9 cellular contexts compared by ENCODE assay signal in genomic region chr21:41631564-41632461, GRCh38.
DNase-seq lines count a peak whose midpoint lies in the region; ATAC-seq and TF ChIP-seq lines count a peak whose summit lies in the region.
"Had no signal": no experiment of that assay in that cellular context is flagged by ENCODE, and none has a peak within 500 bp of the region (broad histone marks: within the 10 kb centered on the region; RNA-seq: fewer than 3 reads in every experiment).

No MANE protein-coding gene starts in this region.

- DNase-seq in cardiac septum (ENCODE audit: low spot score) (peak; percentile 39), left ventricle myocardium superior (no peak), PC-9 (peak; percentile 91 to 95), foreskin keratinocyte (peak in 1 of 2 donors; percentile 85), HuH-7 (ENCODE audit: low spot score) (no peak), OCI-LY7 (ENCODE audit: low spot score) (no peak), right cardiac atrium (no peak)
- DNase-seq in central memory CD4-positive, alpha-beta T cell: no peak
- DNase-seq: activated CD8-positive, alpha-beta memory T cell treated with anti-CD3 and anti-CD28 coated beads, Interleukin-2, amount 50 U/mL, for 4 hours had no signal

- TF ChIP-seq CTCF in PC-9 (conservative IDR thresholded peaks at IDR 0.05) (no peak), foreskin keratinocyte (conservative IDR thresholded peaks at IDR 0.05) (peak; percentile 4), OCI-LY7 (conservative IDR thresholded peaks at IDR 0.05; ENCODE audit: low read length) (no peak)

- peak overlapping the region; percentile 94 for H3K27ac ChIP-seq in PC-9
- H3K27ac ChIP-seq in foreskin keratinocyte: peak overlapping the region; percentile 88
- no peak overlapping the region for H3K27ac ChIP-seq in OCI-LY7 (ENCODE audit: low read depth, low read length, poor library complexity, severe bottlenecking)
- H3K27ac ChIP-seq in right cardiac atrium (ENCODE audit: low read length): no peak overlapping the region

- H3K4me3 ChIP-seq in PC-9 (no peak overlapping the region), OCI-LY7 (ENCODE audit: low read depth, low read length, poor library complexity, severe bottlenecking) (no peak overlapping the region), right cardiac atrium (ENCODE audit: low read length) (no peak overlapping the region)

- CTCF ChIA-PET in PC-9 (lab: Charles Lee): interaction anchor here (0.5 to 1.5 kb wide), 4 partner anchors 19 to 185 kb away, joined by 4 to 22 read pairs (median 6); no protein-coding TSS in a partner anchor
- CTCF ChIA-PET in OCI-LY7 (lab: Charles Lee; ENCODE audit: unreplicated experiment): interaction anchor here (0.6 kb wide), 1 partner anchor 813 kb away, joined by 4 read pairs; no protein-coding TSS in a partner anchor

- ATAC-seq in left ventricle myocardium superior: no peak
- peak; percentile 6 for ATAC-seq in foreskin keratinocyte
- ATAC-seq in right cardiac atrium: no peak

- H4K20me1 ChIP-seq in PC-9 (ENCODE audit: insufficient read depth) (no peaks in the 10 kb centered on the region), OCI-LY7 (ENCODE audit: insufficient read depth, low read length) (no peaks in the 10 kb centered on the region)

- WGBS in right cardiac atrium: 77% methylated on average over 14 of the region's 14 CpGs

- POLR2A ChIA-PET in PC-9 (lab: Charles Lee; ENCODE audit: unreplicated experiment): interaction anchor here (0.6 to 1.4 kb wide), 7 partner anchors 17 to 155 kb away, joined by 3 to 17 read pairs (median 5); no protein-coding TSS in a partner anchor
- POLR2A ChIA-PET in OCI-LY7 (lab: Charles Lee): no interaction called here

- H3K27me3 ChIP-seq in PC-9 (ENCODE audit: insufficient read depth, low read depth) (no peaks in the 10 kb centered on the region), foreskin keratinocyte (no peaks in the 10 kb centered on the region), right cardiac atrium (ENCODE audit: control insufficient read depth, insufficient read depth) (no peaks in the 10 kb centered on the region)

- H3K36me3 ChIP-seq in PC-9 (ENCODE audit: low read depth): no peaks in the 10 kb centered on the region
- no peaks in the 10 kb centered on the region for H3K36me3 ChIP-seq in OCI-LY7 (ENCODE audit: insufficient read depth, low read length)

- intact Hi-C loops in cardiac septum (cut with DNase I): no loop called here
- intact Hi-C loops in left ventricle myocardium superior (cut with micrococcal nuclease): no loop called here
- intact Hi-C loops in PC-9 (cut with micrococcal nuclease; ENCODE audit: unreplicated experiment): no loop called here
- intact Hi-C loops in OCI-LY7 (cut with micrococcal nuclease; ENCODE audit: unreplicated experiment): no loop called here
- intact Hi-C loops in right cardiac atrium (cut with DNase I): loop anchor here in 1 of 4 donors (5.0 kb wide), 1 partner anchor 45 kb away; no protein-coding TSS in a partner anchor

- H3F3A ChIP-seq in PC-9 (ENCODE audit: insufficient read depth, low read depth): peaks cover 56% of the 10 kb centered on the region

- H2AFZ ChIP-seq in PC-9 (no peak overlapping the region), OCI-LY7 (ENCODE audit: low read length) (no peak overlapping the region)

- H3K4me2 ChIP-seq in PC-9 (peak overlapping the region; percentile 73), OCI-LY7 (ENCODE audit: low read length) (no peak overlapping the region)

- H3K9me3 ChIP-seq in PC-9 (ENCODE audit: insufficient read depth, low read depth) (peaks cover 6% of the 10 kb centered on the region; the same call in 1 of the 2 replicates), OCI-LY7 (ENCODE audit: low read length) (no peaks in the 10 kb centered on the region), right cardiac atrium (ENCODE audit: control insufficient read depth, low read length) (no peaks in the 10 kb centered on the region)

- BruUV-seq in PC-9 (replicated peaks; lab: Mats Ljungman, UMichigan) (no TSS peak), OCI-LY7 (replicated peaks; lab: Mats Ljungman, UMichigan) (no TSS peak)

- H3K9me2 ChIP-seq in PC-9 (ENCODE audit: insufficient read depth): no peaks in the 10 kb centered on the region
- no peaks in the 10 kb centered on the region for H3K9me2 ChIP-seq in OCI-LY7 (ENCODE audit: insufficient read depth, low read length)

- peaks cover 11% of the 10 kb centered on the region; the same call in 1 of the 2 replicates for H3K79me2 ChIP-seq in PC-9 (ENCODE audit: low read depth)
- no peaks in the 10 kb centered on the region for H3K79me2 ChIP-seq in OCI-LY7 (ENCODE audit: insufficient read depth, low read depth, low read length)

- H3K4me1 ChIP-seq in PC-9 (replicated peaks; ENCODE audit: insufficient read depth) (peaks cover 66% of the 10 kb centered on the region), foreskin keratinocyte (peaks cover 45% of the 10 kb centered on the region), OCI-LY7 (ENCODE audit: insufficient read depth, low read length, poor library complexity, severe bottlenecking) (no peaks in the 10 kb centered on the region), right cardiac atrium (ENCODE audit: control insufficient read depth, insufficient read depth, low read length) (no peaks in the 10 kb centered on the region)

Comparison
In these comparisons a context has a peak if more than half of its experiments do, and no peak if none do; other contexts are left out.
1. DNase-seq: peak in cardiac septum (single experiment) and PC-9 (2 of 2); none in left ventricle myocardium superior (single experiment), HuH-7 (single experiment), OCI-LY7 (single experiment), right cardiac atrium (0 of 3) and central memory CD4-positive, alpha-beta T cell (single experiment).
2. H3K27ac ChIP-seq: peak in PC-9 (single experiment) and foreskin keratinocyte (single experiment); none in OCI-LY7 (single experiment) and right cardiac atrium (single experiment).